ENCODE assay signal across 1 cellular context in genomic region chr19:39430675-39431593, GRCh38.
TF ChIP-seq lines count a peak whose summit lies in the region.

No MANE protein-coding gene starts in this region.

TF ChIP-seq in GM23338, 12 proteins besides CTCF, POLR2A, EP300 and RAD21 (continued from another document):
- TF ChIP-seq, protein P1, sequence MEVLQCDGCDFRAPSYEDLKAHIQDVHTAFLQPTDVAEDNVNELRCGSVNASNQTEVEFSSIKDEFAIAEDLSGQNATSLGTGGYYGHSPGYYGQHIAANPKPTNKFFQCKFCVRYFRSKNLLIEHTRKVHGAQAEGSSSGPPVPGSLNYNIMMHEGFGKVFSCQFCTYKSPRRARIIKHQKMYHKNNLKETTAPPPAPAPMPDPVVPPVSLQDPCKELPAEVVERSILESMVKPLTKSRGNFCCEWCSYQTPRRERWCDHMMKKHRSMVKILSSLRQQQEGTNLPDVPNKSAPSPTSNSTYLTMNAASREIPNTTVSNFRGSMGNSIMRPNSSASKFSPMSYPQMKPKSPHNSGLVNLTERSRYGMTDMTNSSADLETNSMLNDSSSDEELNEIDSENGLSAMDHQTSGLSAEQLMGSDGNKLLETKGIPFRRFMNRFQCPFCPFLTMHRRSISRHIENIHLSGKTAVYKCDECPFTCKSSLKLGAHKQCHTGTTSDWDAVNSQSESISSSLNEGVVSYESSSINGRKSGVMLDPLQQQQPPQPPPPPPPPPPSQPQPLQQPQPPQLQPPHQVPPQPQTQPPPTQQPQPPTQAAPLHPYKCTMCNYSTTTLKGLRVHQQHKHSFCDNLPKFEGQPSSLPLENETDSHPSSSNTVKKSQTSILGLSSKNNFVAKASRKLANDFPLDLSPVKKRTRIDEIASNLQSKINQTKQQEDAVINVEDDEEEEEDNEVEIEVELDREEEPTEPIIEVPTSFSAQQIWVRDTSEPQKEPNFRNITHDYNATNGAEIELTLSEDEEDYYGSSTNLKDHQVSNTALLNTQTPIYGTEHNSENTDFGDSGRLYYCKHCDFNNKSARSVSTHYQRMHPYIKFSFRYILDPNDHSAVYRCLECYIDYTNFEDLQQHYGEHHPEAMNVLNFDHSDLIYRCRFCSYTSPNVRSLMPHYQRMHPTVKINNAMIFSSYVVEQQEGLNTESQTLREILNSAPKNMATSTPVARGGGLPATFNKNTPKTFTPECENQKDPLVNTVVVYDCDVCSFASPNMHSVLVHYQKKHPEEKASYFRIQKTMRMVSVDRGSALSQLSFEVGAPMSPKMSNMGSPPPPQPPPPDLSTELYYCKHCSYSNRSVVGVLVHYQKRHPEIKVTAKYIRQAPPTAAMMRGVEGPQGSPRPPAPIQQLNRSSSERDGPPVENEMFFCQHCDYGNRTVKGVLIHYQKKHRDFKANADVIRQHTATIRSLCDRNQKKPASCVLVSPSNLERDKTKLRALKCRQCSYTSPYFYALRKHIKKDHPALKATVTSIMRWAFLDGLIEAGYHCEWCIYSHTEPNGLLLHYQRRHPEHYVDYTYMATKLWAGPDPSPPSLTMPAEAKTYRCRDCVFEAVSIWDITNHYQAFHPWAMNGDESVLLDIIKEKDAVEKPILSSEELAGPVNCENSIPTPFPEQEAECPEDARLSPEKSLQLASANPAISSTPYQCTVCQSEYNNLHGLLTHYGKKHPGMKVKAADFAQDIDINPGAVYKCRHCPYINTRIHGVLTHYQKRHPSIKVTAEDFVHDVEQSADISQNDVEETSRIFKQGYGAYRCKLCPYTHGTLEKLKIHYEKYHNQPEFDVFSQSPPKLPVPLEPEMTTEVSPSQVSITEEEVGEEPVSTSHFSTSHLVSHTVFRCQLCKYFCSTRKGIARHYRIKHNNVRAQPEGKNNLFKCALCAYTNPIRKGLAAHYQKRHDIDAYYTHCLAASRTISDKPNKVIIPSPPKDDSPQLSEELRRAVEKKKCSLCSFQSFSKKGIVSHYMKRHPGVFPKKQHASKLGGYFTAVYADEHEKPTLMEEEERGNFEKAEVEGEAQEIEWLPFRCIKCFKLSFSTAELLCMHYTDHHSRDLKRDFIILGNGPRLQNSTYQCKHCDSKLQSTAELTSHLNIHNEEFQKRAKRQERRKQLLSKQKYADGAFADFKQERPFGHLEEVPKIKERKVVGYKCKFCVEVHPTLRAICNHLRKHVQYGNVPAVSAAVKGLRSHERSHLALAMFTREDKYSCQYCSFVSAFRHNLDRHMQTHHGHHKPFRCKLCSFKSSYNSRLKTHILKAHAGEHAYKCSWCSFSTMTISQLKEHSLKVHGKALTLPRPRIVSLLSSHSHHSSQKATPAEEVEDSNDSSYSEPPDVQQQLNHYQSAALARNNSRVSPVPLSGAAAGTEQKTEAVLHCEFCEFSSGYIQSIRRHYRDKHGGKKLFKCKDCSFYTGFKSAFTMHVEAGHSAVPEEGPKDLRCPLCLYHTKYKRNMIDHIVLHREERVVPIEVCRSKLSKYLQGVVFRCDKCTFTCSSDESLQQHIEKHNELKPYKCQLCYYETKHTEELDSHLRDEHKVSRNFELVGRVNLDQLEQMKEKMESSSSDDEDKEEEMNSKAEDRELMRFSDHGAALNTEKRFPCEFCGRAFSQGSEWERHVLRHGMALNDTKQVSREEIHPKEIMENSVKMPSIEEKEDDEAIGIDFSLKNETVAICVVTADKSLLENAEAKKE (CRISPR knock-in tag; IDR thresholded peaks at IDR 0.05): no peak
- TF ChIP-seq POLR2AphosphoS5 (IDR thresholded peaks at IDR 0.05; ENCODE audit: low read depth) (peak; percentile 55; the same call in 1 of the 2 replicates), REST (IDR thresholded peaks at IDR 0.05; ENCODE audit: unreplicated experiment) (no peak)
